In the genomic region with DNA sequence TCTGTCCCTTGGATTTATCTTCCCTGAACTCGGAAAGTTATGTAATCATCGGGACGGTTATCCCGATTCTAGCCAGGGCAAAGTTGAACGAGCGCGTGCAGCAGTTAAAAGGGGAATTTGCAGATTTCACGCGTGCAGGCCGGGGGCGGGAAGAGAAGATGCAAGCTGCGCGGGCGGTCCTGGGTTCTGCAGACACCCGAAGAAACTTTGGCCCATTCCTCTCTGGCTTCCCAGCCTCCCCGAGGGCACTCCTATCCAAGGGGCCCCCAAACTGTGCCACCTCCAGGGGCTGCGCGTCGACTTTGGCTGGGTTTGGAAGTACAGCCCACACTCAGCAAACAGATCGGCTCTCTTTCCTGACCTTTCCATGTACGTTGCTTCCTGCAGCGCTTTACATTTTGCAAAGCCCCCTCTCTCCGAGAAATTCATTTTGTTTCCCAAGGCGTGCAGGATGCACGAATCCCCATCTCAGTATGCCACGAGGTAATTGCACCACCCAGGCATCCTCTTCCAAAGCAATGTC, we compare ENCODE assay signal across 8 cellular contexts. TPM values are rescaled to one million over a fixed set of nuclear protein-coding genes. Genes with fewer than 3 reads are reported as not detected.
A peak's percentile ranks its signal among the peaks of the same experiment; 100 is the strongest.
DNase-seq lines count a peak whose midpoint lies in the region; ATAC-seq and TF ChIP-seq lines count a peak whose summit lies in the region.

No MANE protein-coding gene starts in this region.

- peak; percentile 65 for DNase-seq in activated effector memory CD4-positive, alpha-beta T cell treated with anti-CD3 and anti-CD28 coated beads, Interleukin-2, amount 50 U/mL, for 16 hours
- no peak for DNase-seq in activated effector memory CD4-positive, alpha-beta T cell treated with Interleukin-2 at 50 U/mL for 16 hours
- DNase-seq in globus pallidus (ENCODE audit: low spot score) (peak; percentile 75), occipital lobe (lab: John Stamatoyannopoulos, UW) (peak; percentile 21), NCI-H1105 (lab: John Stamatoyannopoulos, UW) (no peak)

- no peak for TF ChIP-seq CTCF in WI38 (IDR thresholded peaks at IDR 0.05; ENCODE audit: low read depth, low read length)

- H3K4me3 ChIP-seq in WI38 (ENCODE audit: low read depth, low read length) = peak overlapping the region; percentile 80

- ATAC-seq in HG02763 (IDR thresholded peaks at IDR 0.05; ENCODE audit: unreplicated experiment) = no peak
- no peak for ATAC-seq in GM18867 (IDR thresholded peaks at IDR 0.05; ENCODE audit: unreplicated experiment)

RNA-seq across cellular contexts. Expression of gene PPP1CC, which starts 0.9 kb away (rescaled TPM):
- total RNA-seq in occipital lobe = 150 TPM

RNA-seq across cellular contexts. Expression of gene HVCN1, which starts 54.7 kb away (rescaled TPM):
- 8.3 TPM for total RNA-seq in occipital lobe

Comparison
In these comparisons a context has a peak if more than half of its experiments do, and no peak if none do; other contexts are left out.
1. DNase-seq: peak in activated effector memory CD4-positive, alpha-beta T cell treated with anti-CD3 and anti-CD28 coated beads, Interleukin-2, amount 50 U/mL, for 16 hours (single experiment), globus pallidus (single experiment) and occipital lobe (single experiment); none in activated effector memory CD4-positive, alpha-beta T cell treated with Interleukin-2 at 50 U/mL for 16 hours (single experiment) and NCI-H1105 (single experiment).